Comparison of ENCODE assay signal across 10 cellular contexts in genomic region chr5:126516133-126516532, GRCh38.
DNase-seq lines count a peak whose midpoint lies in the region; ATAC-seq and TF ChIP-seq lines count a peak whose summit lies in the region.
"Had no signal": no experiment of that assay in that cellular context is flagged by ENCODE, and none has a peak within 500 bp of the region (broad histone marks: within the 10 kb centered on the region; RNA-seq: fewer than 3 reads in every experiment).

No MANE protein-coding gene starts in this region.

- no peaks in the 10 kb centered on the region for H3K27me3 ChIP-seq in heart right ventricle

- H3K4me1 ChIP-seq in HEK293 (ENCODE audit: control insufficient read depth, insufficient read depth, low read length): peaks cover 29% of the 10 kb centered on the region
- H3K4me1 ChIP-seq in heart right ventricle: peaks cover 3 to 28% (median 13%) of the 10 kb centered on the region in 9 donors

- in situ Hi-C loops in astrocyte of the spinal cord (cut with HindIII; ENCODE audit: low sequenced_read_pairs): no loop called here
- in situ Hi-C loops in GM13977 (cut with MboI; ENCODE audit: low pct_unique_long_range_greater_than_20kb, low sequenced_read_pairs, unreplicated experiment): no loop called here

- ATAC-seq in heart right ventricle (no peak), GM18861 (IDR thresholded peaks at IDR 0.05; ENCODE audit: unreplicated experiment) (no peak)
- ATAC-seq: natural killer cell had no signal

- CTCF ChIA-PET in HEK293 (lab: Yijun Ruan, JAX): interaction anchor here (0.6 to 3.9 kb wide), 2 partner anchors 16 to 19 kb away, joined by 5 to 28 read pairs; no protein-coding TSS in a partner anchor

- DNase-seq in NCI-H2196 (lab: John Stamatoyannopoulos, UW; ENCODE audit: unreplicated experiment) (peak; percentile 37), astrocyte of the spinal cord (ENCODE audit: low read depth, low spot score) (peak; percentile 80), renal cortical epithelial cell (ENCODE audit: low read depth) (peak; percentile 59), cerebellar nuclear complex (lab: John Stamatoyannopoulos, UW) (no peak), GM13977 (ENCODE audit: low spot score) (no peak), heart right ventricle (no peak)
- DNase-seq: Kasumi-1, natural killer cell had no signal

- H3K36me3 ChIP-seq in HEK293 (ENCODE audit: control insufficient read depth in 2 of 2, insufficient read depth in 1 of 2, low read length in 2 of 2): no peaks in the 10 kb centered on the region
- H3K36me3 ChIP-seq in heart right ventricle: no peaks in the 10 kb centered on the region

- H3K9me3 ChIP-seq in HEK293 (ENCODE audit: control insufficient read depth, insufficient read depth, low read depth, low read length): no peaks in the 10 kb centered on the region
- no peaks in the 10 kb centered on the region for H3K9me3 ChIP-seq in heart right ventricle

- H3K4me3 ChIP-seq in HEK293 (ENCODE audit: low read depth, low read length) (no peak overlapping the region), astrocyte of the spinal cord (ENCODE audit: low read depth, low read length) (no peak overlapping the region), heart right ventricle (no peak overlapping the region)

- TF ChIP-seq CTCF in HEK293 (tag by site-specific recombination; IDR thresholded peaks at IDR 0.05): no peak
- TF ChIP-seq CTCF in astrocyte of the spinal cord (IDR thresholded peaks at IDR 0.05; ENCODE audit: low read depth, low read length): no peak
- no peak for TF ChIP-seq CTCF in GM13977 (IDR thresholded peaks at IDR 0.05; ENCODE audit: extremely low read depth, insufficient read depth, missing control alignments)
- TF ChIP-seq CTCF in heart right ventricle (IDR thresholded peaks at IDR 0.05): no peak

- POLR2A ChIA-PET in HEK293 (lab: Yijun Ruan, JAX): no interaction called here

- 71 to 74% methylated on average over 1 of the region's 1 CpG for WGBS in heart right ventricle, 2 donors

- intact Hi-C loops in heart right ventricle (cut with DNase I): no loop called here

- H3K27ac ChIP-seq in HEK293 (ENCODE audit: extremely low read depth, low read depth, low read length) (peak overlapping the region; percentile 66), heart right ventricle (no peak overlapping the region)

TF ChIP-seq in HEK293, 187 proteins besides CTCF, POLR2A, EP300 and RAD21 (continues in another document):
- no peak for TF ChIP-seq ZNF544 (tag by site-specific recombination; IDR thresholded peaks at IDR 0.05)
- peak; percentile 100 for TF ChIP-seq MZF1 (tag by site-specific recombination; IDR thresholded peaks at IDR 0.05; ENCODE audit: borderline replicate concordance)
- TF ChIP-seq ZNF548 (tag by site-specific recombination; IDR thresholded peaks at IDR 0.05): no peak
- no peak for TF ChIP-seq SP7 (tag by site-specific recombination; IDR thresholded peaks at IDR 0.05)
- no peak for TF ChIP-seq RBAK (tag by site-specific recombination; IDR thresholded peaks at IDR 0.05)
- peak; percentile 43; the same call in 1 of the 2 replicates for TF ChIP-seq ZEB2 (tag by site-specific recombination; IDR thresholded peaks at IDR 0.05)
- TF ChIP-seq, protein P1, sequence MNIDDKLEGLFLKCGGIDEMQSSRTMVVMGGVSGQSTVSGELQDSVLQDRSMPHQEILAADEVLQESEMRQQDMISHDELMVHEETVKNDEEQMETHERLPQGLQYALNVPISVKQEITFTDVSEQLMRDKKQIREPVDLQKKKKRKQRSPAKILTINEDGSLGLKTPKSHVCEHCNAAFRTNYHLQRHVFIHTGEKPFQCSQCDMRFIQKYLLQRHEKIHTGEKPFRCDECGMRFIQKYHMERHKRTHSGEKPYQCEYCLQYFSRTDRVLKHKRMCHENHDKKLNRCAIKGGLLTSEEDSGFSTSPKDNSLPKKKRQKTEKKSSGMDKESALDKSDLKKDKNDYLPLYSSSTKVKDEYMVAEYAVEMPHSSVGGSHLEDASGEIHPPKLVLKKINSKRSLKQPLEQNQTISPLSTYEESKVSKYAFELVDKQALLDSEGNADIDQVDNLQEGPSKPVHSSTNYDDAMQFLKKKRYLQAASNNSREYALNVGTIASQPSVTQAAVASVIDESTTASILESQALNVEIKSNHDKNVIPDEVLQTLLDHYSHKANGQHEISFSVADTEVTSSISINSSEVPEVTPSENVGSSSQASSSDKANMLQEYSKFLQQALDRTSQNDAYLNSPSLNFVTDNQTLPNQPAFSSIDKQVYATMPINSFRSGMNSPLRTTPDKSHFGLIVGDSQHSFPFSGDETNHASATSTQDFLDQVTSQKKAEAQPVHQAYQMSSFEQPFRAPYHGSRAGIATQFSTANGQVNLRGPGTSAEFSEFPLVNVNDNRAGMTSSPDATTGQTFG (tag by site-specific recombination; IDR thresholded peaks at IDR 0.05; ENCODE audit: borderline replicate concordance): no peak
- peak; percentile 27; the same call in 1 of the 2 replicates for TF ChIP-seq ZXDB (tag by site-specific recombination; IDR thresholded peaks at IDR 0.05)
- no peak for TF ChIP-seq ZNF114 (tag by site-specific recombination; IDR thresholded peaks at IDR 0.05)
- no peak for TF ChIP-seq ZNF677 (tag by site-specific recombination; IDR thresholded peaks at IDR 0.05)
- TF ChIP-seq WT1 (tag by site-specific recombination; IDR thresholded peaks at IDR 0.05): peak; percentile 78
- TF ChIP-seq ZSCAN30 (tag by site-specific recombination; IDR thresholded peaks at IDR 0.05): peak; percentile 45; the same call in 1 of the 2 replicates
- no peak for TF ChIP-seq ZNF341 (tag by site-specific recombination; IDR thresholded peaks at IDR 0.05; ENCODE audit: low read depth)
- no peak for TF ChIP-seq ZNF423 (tag by site-specific recombination; IDR thresholded peaks at IDR 0.05)
- no peak for TF ChIP-seq ZNF518A (tag by site-specific recombination; conservative IDR thresholded peaks at IDR 0.05; ENCODE audit: low read depth)
- no peak for TF ChIP-seq SP3 (tag by site-specific recombination; IDR thresholded peaks at IDR 0.05)
- no peak for TF ChIP-seq ZBTB21 (tag by site-specific recombination; IDR thresholded peaks at IDR 0.05)
- TF ChIP-seq PBX3 (CRISPR knock-in tag; IDR thresholded peaks at IDR 0.05): no peak
- no peak for TF ChIP-seq SCRT2 (tag by site-specific recombination; IDR thresholded peaks at IDR 0.05)
- no peak for TF ChIP-seq ZNF747 (tag by site-specific recombination; IDR thresholded peaks at IDR 0.05)
- TF ChIP-seq OSR2 (tag by site-specific recombination; IDR thresholded peaks at IDR 0.05): peak; percentile 93
- no peak for TF ChIP-seq ZNF16 (tag by site-specific recombination; IDR thresholded peaks at IDR 0.05; ENCODE audit: low read depth)

Comparison
In these comparisons a context has a peak if more than half of its experiments do, and no peak if none do; other contexts are left out.
1. DNase-seq: peak in NCI-H2196 (single experiment), astrocyte of the spinal cord (single experiment) and renal cortical epithelial cell (single experiment); none in cerebellar nuclear complex (0 of 2), GM13977 (single experiment) and heart right ventricle (0 of 2).